ENCODE assay signal across 29 cellular contexts in genomic region chr1:46649764-46650163, GRCh38.
"Had no signal": no experiment of that assay in that cellular context is flagged by ENCODE, and none has a peak within 500 bp of the region (broad histone marks: within the 10 kb centered on the region; RNA-seq: fewer than 3 reads in every experiment).

No MANE protein-coding gene starts in this region.

- H3K4me3 ChIP-seq: adrenal gland, ascending aorta, body of pancreas, breast epithelium, cardiac muscle cell had no signal

- DNase-seq: activated effector memory CD4-positive, alpha-beta T cell treated with anti-CD3 and anti-CD28 coated beads, Interleukin-2, amount 50 U/mL, for 16 hours; activated effector memory CD4-positive, alpha-beta T cell treated with Interleukin-2 at 50 U/mL for 16 hours; activated gamma-delta T cell; activated gamma-delta T cell treated with Interleukin-2 at 50 U/mL for 16 hours; activated naive CD4-positive, alpha-beta T cell; activated naive CD4-positive, alpha-beta T cell treated with anti-CD3 and anti-CD28 coated beads for 36 hours; activated naive CD4-positive, alpha-beta T cell treated with anti-CD3 and anti-CD28 coated beads, Interleukin-2, amount 10 ng/mL, durations not matched to agents 7 days and 5 days; activated naive CD4-positive, alpha-beta T cell treated with anti-CD3 and anti-CD28 coated beads, Interleukin-2, amount 50 U/mL, for 16 hours; activated naive CD4-positive, alpha-beta T cell treated with Interleukin-2 at 50 U/mL for 16 hours; activated naive CD8-positive, alpha-beta T cell treated with anti-CD3 and anti-CD28 coated beads for 36 hours; activated naive CD8-positive, alpha-beta T cell treated with anti-CD3 and anti-CD28 coated beads, Interleukin-2, amount 10 ng/mL, durations not matched to agents 7 days and 5 days; activated naive CD8-positive, alpha-beta T cell treated with anti-CD3 and anti-CD28 coated beads, Interleukin-2, amount 50 U/mL, for 24 hours; activated T-cell treated with anti-CD3 and anti-CD28 coated beads, Interleukin-2, amount 50 U/mL, for 1 hour; activated T-cell treated with anti-CD3 and anti-CD28 coated beads, Interleukin-2, amount 50 U/mL, for 24 hours; activated T-cell treated with anti-CD3 and anti-CD28 coated beads, Interleukin-2, amount 50 U/mL, for 4 hours; activated T-cell treated with anti-CD3 and anti-CD28 coated beads, Interleukin-2, amount 50 U/mL, for 48 hours; activated T-cell treated with anti-CD3 and anti-CD28 coated beads, Interleukin-2, amount 50 U/mL, for 72 hours; adrenal gland; amniotic stem cell; amygdala; anterior cingulate cortex; aorta; body of pancreas; brain microvascular endothelial cell; central memory CD4-positive, alpha-beta T cell; cerebellar nuclear complex had no signal

- H3K27ac ChIP-seq: adrenal gland, ascending aorta, body of pancreas, brain microvascular endothelial cell, breast epithelium, cardiac muscle cell had no signal

- H3K36me3 ChIP-seq: breast epithelium had no signal

- H3K9me3 ChIP-seq: adrenal gland, ascending aorta, body of pancreas had no signal

- H3K4me1 ChIP-seq: ascending aorta, body of pancreas, breast epithelium had no signal
